ENCODE assay signal across 14 cellular contexts in genomic region chr10:42898037-42898960, GRCh38.
"Had no signal": no experiment of that assay in that cellular context is flagged by ENCODE, and none has a peak within 500 bp of the region (broad histone marks: within the 10 kb centered on the region; RNA-seq: fewer than 3 reads in every experiment).

No MANE protein-coding gene starts in this region.

- H3K4me1 ChIP-seq: left ventricle myocardium inferior, psoas muscle, sigmoid colon, stomach, uterus had no signal

- H3K4me3 ChIP-seq: left ventricle myocardium inferior, psoas muscle, sigmoid colon, stomach, uterus had no signal

- DNase-seq: activated CD4-positive, alpha-beta T cell treated with anti-CD3 and anti-CD28 coated beads for 48 hours; activated CD8-positive, alpha-beta memory T cell treated with anti-CD3 and anti-CD28 coated beads, Interleukin-2, amount 50 U/mL, for 48 hours; activated CD8-positive, alpha-beta T cell treated with anti-CD3 and anti-CD28 coated beads, Interleukin-2, amount 10 ng/mL, durations not matched to agents 7 days and 5 days; activated naive CD4-positive, alpha-beta T cell treated with Interleukin-2 at 50 U/mL for 16 hours; dermis blood vessel endothelial cell; hippocampal formation; left ventricle myocardium inferior; psoas muscle; sigmoid colon; stimulated activated CD4-positive, alpha-beta T cell treated with anti-CD3 and anti-CD28 coated beads, Interleukin-12 subunit alpha, Interleukin-12 subunit beta, amount 100 ng/mL, for 4 hours; stimulated activated CD4-positive, alpha-beta T cell treated with anti-CD3 and anti-CD28 coated beads, Interleukin-4, amount 100 ng/mL, for 1 hour; stimulated activated CD8-positive, alpha-beta memory T cell treated with anti-CD3 and anti-CD28 coated beads, Interleukin-4, amount 100 ng/mL, for 48 hours; stomach; uterus had no signal

- H3K27ac ChIP-seq: left ventricle myocardium inferior, psoas muscle, sigmoid colon, stomach, uterus had no signal

- ATAC-seq: activated CD8-positive, alpha-beta T cell treated with anti-CD3 and anti-CD28 coated beads, Interleukin-2, amount 10 ng/mL, durations not matched to agents 7 days and 5 days; psoas muscle had no signal

- H3K9me3 ChIP-seq: psoas muscle, uterus had no signal

- H3K36me3 ChIP-seq: left ventricle myocardium inferior, sigmoid colon, stomach, uterus had no signal
